9 cellular contexts compared by ENCODE assay signal in genomic region chrX:123878177-123878576, GRCh38. TPM values are rescaled to one million over a fixed set of nuclear protein-coding genes. Genes with fewer than 3 reads are reported as not detected.
DNase-seq lines count a peak whose midpoint lies in the region; ATAC-seq, FAIRE-seq and TF ChIP-seq lines count a peak whose summit lies in the region.
"Had no signal": no experiment of that assay in that cellular context is flagged by ENCODE, and none has a peak within 500 bp of the region (broad histone marks: within the 10 kb centered on the region; RNA-seq: fewer than 3 reads in every experiment).

No MANE protein-coding gene starts in this region.

- H3K9me3 Mint-ChIP-seq in activated CD8-positive, alpha-beta T cell treated with anti-CD3 and anti-CD28 coated beads for 36 hours: no peaks in the 10 kb centered on the region

- FAIRE-seq in HTR-8/SVneo (lab: Jason Lieb, UNC): no peak
- FAIRE-seq: G401.6 had no signal

- CTCF ChIA-PET in activated CD8-positive, alpha-beta T cell treated with anti-CD3 and anti-CD28 coated beads for 36 hours (lab: Charles Lee): interaction anchor here (1.0 kb wide), 1 partner anchor 42 kb away, joined by 3 read pairs; no protein-coding TSS in a partner anchor

- no peaks in the 10 kb centered on the region for H3K27me3 Mint-ChIP-seq in activated CD8-positive, alpha-beta T cell treated with anti-CD3 and anti-CD28 coated beads for 36 hours

- peak overlapping the region; percentile 42; the same call in 1 of the 2 replicates for H3K4me3 ChIP-seq in ACC112 (ENCODE audit: low read depth, low read length)

- no peaks in the 10 kb centered on the region for H3K27me3 ChIP-seq in ACC112 (ENCODE audit: insufficient read depth, low read length)

- ATAC-seq in GM19328 (IDR thresholded peaks at IDR 0.05; ENCODE audit: unreplicated experiment) (peak; percentile 66), HG03280 (IDR thresholded peaks at IDR 0.05; ENCODE audit: unreplicated experiment) (peak; percentile 80)
- peak; percentile 67 for ATAC-seq in activated CD8-positive, alpha-beta T cell treated with anti-CD3 and anti-CD28 coated beads for 36 hours

- no peaks in the 10 kb centered on the region for H3K36me3 ChIP-seq in ACC112 (ENCODE audit: insufficient read depth, low read length)

- H2AFZ ChIP-seq in ACC112 (ENCODE audit: low read length, unreplicated experiment): no peak overlapping the region

- peaks cover 35% of the 10 kb centered on the region for H3K4me1 Mint-ChIP-seq in activated CD8-positive, alpha-beta T cell treated with anti-CD3 and anti-CD28 coated beads for 36 hours (ENCODE audit: low read depth)

- peak overlapping the region; percentile 83 for H3K27ac ChIP-seq in ACC112 (ENCODE audit: low read depth, low read length)

- H3K36me3 Mint-ChIP-seq in activated CD8-positive, alpha-beta T cell treated with anti-CD3 and anti-CD28 coated beads for 36 hours (ENCODE audit: low read depth): peaks cover 6% of the 10 kb centered on the region

- intact Hi-C loops in activated CD8-positive, alpha-beta T cell treated with anti-CD3 and anti-CD28 coated beads for 36 hours (cut with micrococcal nuclease): loop anchor here (5.0 to 10.0 kb wide), 2 partner anchors 46 to 87 kb away; partner anchors contain the start of gene STAG2

- no peak for DNase-seq in activated CD8-positive, alpha-beta T cell treated with anti-CD3 and anti-CD28 coated beads for 36 hours
- DNase-seq in AG20443 (ENCODE audit: low spot score) (no peak), NCI-H1417 treated with DMSO at 0.1 percent for 48 hours (lab: John Stamatoyannopoulos, UW) (no peak), NCI-H69 (lab: John Stamatoyannopoulos, UW) (no peak), HTR-8/SVneo (ENCODE audit: insufficient read length, low spot score) (no peak)

- peaks cover 55% of the 10 kb centered on the region for H3K79me2 ChIP-seq in ACC112 (ENCODE audit: control insufficient read depth, insufficient read depth, low read length, unreplicated experiment)

- peak overlapping the region; percentile 77 for H3K27ac Mint-ChIP-seq in activated CD8-positive, alpha-beta T cell treated with anti-CD3 and anti-CD28 coated beads for 36 hours

- H3K4me3 Mint-ChIP-seq in activated CD8-positive, alpha-beta T cell treated with anti-CD3 and anti-CD28 coated beads for 36 hours: peak overlapping the region; percentile 46

- POLR2A ChIA-PET in activated CD8-positive, alpha-beta T cell treated with anti-CD3 and anti-CD28 coated beads for 36 hours (lab: Charles Lee): interaction anchor here (1.2 kb wide), 1 partner anchor 8 kb away, joined by 4 read pairs; no protein-coding TSS in a partner anchor

- peaks cover 6% of the 10 kb centered on the region for H3K4me1 ChIP-seq in ACC112 (ENCODE audit: control insufficient read depth, insufficient read depth, low read length, unreplicated experiment)

- TF ChIP-seq CTCF in activated CD8-positive, alpha-beta T cell treated with anti-CD3 and anti-CD28 coated beads for 36 hours (IDR thresholded peaks at IDR 0.05): no peak

RNA-seq across cellular contexts. Expression of gene XIAP, which starts 18.3 kb away (rescaled TPM):
- 10 to 100 TPM; 19.4 to 25.6 TPM for total RNA-seq in activated CD8-positive, alpha-beta T cell treated with anti-CD3 and anti-CD28 coated beads for 36 hours
